In genomic region chr10:79351332-79351731, GRCh38 we compare ENCODE assay signal across 26 cellular contexts.
"Had no signal": no experiment of that assay in that cellular context is flagged by ENCODE, and none has a peak within 500 bp of the region (broad histone marks: within the 10 kb centered on the region; RNA-seq: fewer than 3 reads in every experiment).

No MANE protein-coding gene starts in this region.

- H3K4me3 ChIP-seq: body of pancreas, cardiac muscle cell, left lung, thyroid gland, upper lobe of right lung had no signal

- H3K27ac Mint-ChIP-seq: progenitor cell of endocrine pancreas; stimulated activated naive CD8-positive, alpha-beta T cell treated with anti-CD3 and anti-CD28 coated beads, Interleukin-15, Interleukin-2, amounts not matched to agents 100 ng/mL and 50 ng/mL, for 24 hours had no signal

- H3K27me3 Mint-ChIP-seq: progenitor cell of endocrine pancreas; stimulated activated naive CD8-positive, alpha-beta T cell treated with anti-CD3 and anti-CD28 coated beads, Interleukin-15, Interleukin-2, amounts not matched to agents 100 ng/mL and 50 ng/mL, for 24 hours had no signal

- H3K27me3 ChIP-seq: body of pancreas, cardiac muscle cell, left lung, thyroid gland, upper lobe of right lung had no signal

- DNase-seq: activated CD4-positive, alpha-beta T cell treated with anti-CD3 and anti-CD28 coated beads for 1 hour; activated CD4-positive, alpha-beta T cell treated with anti-CD3 and anti-CD28 coated beads, Interleukin-2, amount 50 U/mL, for 4 hours; activated effector memory CD4-positive, alpha-beta T cell treated with anti-CD3 and anti-CD28 coated beads, Interleukin-2, amount 50 U/mL, for 16 hours; activated naive CD4-positive, alpha-beta T cell treated with anti-CD3 and anti-CD28 coated beads, Interleukin-2, amount 50 U/mL, for 16 hours; activated T-cell treated with anti-CD3 and anti-CD28 coated beads for 4 hours; anterior cingulate cortex; body of pancreas; effector CD4-positive, alpha-beta T cell; foreskin fibroblast; kidney glomerular epithelial cell; left lung; midbrain; nephron progenitor cell; occipital lobe; retina; stimulated activated CD4-positive, alpha-beta T cell treated with anti-CD3 and anti-CD28 coated beads, Interleukin-4, amount 100 ng/mL, for 1 hour; substantia nigra; T-helper 1 cell; thyroid gland; upper lobe of right lung; WERI-Rb-1 had no signal

- H3K27ac ChIP-seq: thyroid gland, upper lobe of right lung, WERI-Rb-1 had no signal

- FAIRE-seq: endometrium, TTC549 had no signal

- H3K4me3 Mint-ChIP-seq: nephron progenitor cell; stimulated activated naive CD8-positive, alpha-beta T cell treated with anti-CD3 and anti-CD28 coated beads, Interleukin-15, Interleukin-2, amounts not matched to agents 100 ng/mL and 50 ng/mL, for 24 hours had no signal

- H3K9me3 Mint-ChIP-seq: nephron progenitor cell; stimulated activated naive CD8-positive, alpha-beta T cell treated with anti-CD3 and anti-CD28 coated beads, Interleukin-15, Interleukin-2, amounts not matched to agents 100 ng/mL and 50 ng/mL, for 24 hours had no signal

- H3K9me3 ChIP-seq: body of pancreas, left lung, thyroid gland, upper lobe of right lung had no signal

- ATAC-seq: body of pancreas, left lung, upper lobe of right lung had no signal
